Comparison of ENCODE assay signal across 2 cellular contexts in genomic region chr13:23766939-23767338, GRCh38.
TF ChIP-seq lines count a peak whose summit lies in the region.

No MANE protein-coding gene starts in this region.

TF ChIP-seq in IMR-90, 13 proteins besides CTCF, POLR2A, EP300 and RAD21:
- TF ChIP-seq CEBPB (IDR thresholded peaks at IDR 0.05; ENCODE audit: low read depth, low read length) (no peak), CHD1 (IDR thresholded peaks at IDR 0.05; ENCODE audit: low read depth, low read length) (no peak), USF2 (IDR thresholded peaks at IDR 0.05; ENCODE audit: low read depth, low read length) (no peak), NFE2L2 (IDR thresholded peaks at IDR 0.05; ENCODE audit: low read depth, low read length) (no peak), SMC3 (IDR thresholded peaks at IDR 0.05; ENCODE audit: low read depth, low read length) (no peak), MAFK (IDR thresholded peaks at IDR 0.05; ENCODE audit: low read depth, low read length) (no peak)

TF ChIP-seq in H1, 55 proteins besides CTCF, POLR2A, EP300 and RAD21:
- TF ChIP-seq SIX5 (IDR thresholded peaks at IDR 0.05; ENCODE audit: low read depth, low read length), result no peak
